34 cellular contexts compared by ENCODE assay signal in the genomic region with DNA sequence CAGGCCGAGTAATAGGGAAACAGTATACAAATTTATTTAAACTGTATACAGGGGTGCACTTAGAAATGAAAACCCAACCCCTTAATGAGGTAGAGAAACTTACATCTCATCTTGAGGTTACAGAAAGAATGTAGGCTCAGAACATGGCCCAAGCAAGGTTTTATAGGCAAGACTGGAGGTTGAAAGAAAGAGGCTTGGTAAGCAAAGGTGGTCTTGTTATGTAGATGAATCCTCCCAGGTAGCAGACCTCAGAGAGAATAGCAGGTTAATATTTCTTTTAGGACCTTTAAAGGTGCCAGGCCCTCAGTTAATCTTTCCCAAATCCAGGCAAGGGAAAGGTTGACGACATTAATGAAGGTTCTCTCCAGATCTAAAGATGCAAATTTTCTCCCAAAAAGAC.
"Had no signal": no experiment of that assay in that cellular context is flagged by ENCODE, and none has a peak within 500 bp of the region (broad histone marks: within the 10 kb centered on the region; RNA-seq: fewer than 3 reads in every experiment).

No MANE protein-coding gene starts in this region.

- H3K36me3 ChIP-seq: ascending aorta, breast epithelium, cardiac muscle cell, esophagus muscularis mucosa, gastrocnemius medialis, WERI-Rb-1 had no signal

- H3K4me1 ChIP-seq: ascending aorta, breast epithelium, esophagus muscularis mucosa, foreskin keratinocyte, gastrocnemius medialis had no signal

- H3K27me3 ChIP-seq: ascending aorta, breast epithelium, cardiac muscle cell, dorsolateral prefrontal cortex, esophagus muscularis mucosa, foreskin keratinocyte, gastrocnemius medialis had no signal

- H3K27ac ChIP-seq: ascending aorta, breast epithelium, cardiac muscle cell, coronary artery, dorsolateral prefrontal cortex, esophagus muscularis mucosa, foreskin keratinocyte, gastrocnemius medialis, WERI-Rb-1 had no signal

- H3K4me1 Mint-ChIP-seq: activated CD4-positive, alpha-beta memory T cell treated with anti-CD3 and anti-CD28 coated beads, Interleukin-2, amount 10 ng/mL, durations not matched to agents 7 days and 5 days; activated CD4-positive, alpha-beta T cell treated with anti-CD3 and anti-CD28 coated beads for 36 hours; activated CD4-positive, alpha-beta T cell treated with anti-CD3 and anti-CD28 coated beads, Interleukin-2, amount 10 ng/mL, durations not matched to agents 24 days and 14 days; activated naive CD4-positive, alpha-beta T cell treated with anti-CD3 and anti-CD28 coated beads, Interleukin-2, amount 10 ng/mL, durations not matched to agents 7 days and 5 days; activated naive CD8-positive, alpha-beta T cell treated with anti-CD3 and anti-CD28 coated beads, Interleukin-2, amount 10 ng/mL, durations not matched to agents 7 days and 5 days; T-helper 17 cell had no signal

- DNase-seq: activated CD4-positive, alpha-beta memory T cell treated with anti-CD3 and anti-CD28 coated beads, Interleukin-2, amount 10 ng/mL, durations not matched to agents 7 days and 5 days; activated CD4-positive, alpha-beta T cell treated with anti-CD3 and anti-CD28 coated beads for 36 hours; activated CD4-positive, alpha-beta T cell treated with anti-CD3 and anti-CD28 coated beads, Interleukin-2, amount 10 ng/mL, durations not matched to agents 24 days and 14 days; activated CD4-positive, CD25-positive, alpha-beta regulatory T cell; activated CD4-positive, CD25-positive, alpha-beta regulatory T cell treated with anti-CD3 and anti-CD28 coated beads, Interleukin-2, amount 50 U/mL, for 72 hours; activated CD8-positive, alpha-beta memory T cell treated with anti-CD3 and anti-CD28 coated beads, Interleukin-2, amount 50 U/mL, for 48 hours; activated gamma-delta T cell; activated naive CD4-positive, alpha-beta T cell; activated naive CD4-positive, alpha-beta T cell treated with anti-CD3 and anti-CD28 coated beads, Interleukin-2, amount 10 ng/mL, durations not matched to agents 7 days and 5 days; activated naive CD8-positive, alpha-beta T cell treated with anti-CD3 and anti-CD28 coated beads, Interleukin-2, amount 10 ng/mL, durations not matched to agents 7 days and 5 days; activated T-cell treated with anti-CD3 and anti-CD28 coated beads for 4 hours; activated T-cell treated with anti-CD3 and anti-CD28 coated beads, Interleukin-2, amount 50 U/mL, for 24 hours; activated T-cell treated with anti-CD3 and anti-CD28 coated beads, Interleukin-2, amount 50 U/mL, for 72 hours; central memory CD4-positive, alpha-beta T cell; cerebellar nuclear complex; dorsolateral prefrontal cortex; effector memory CD8-positive, alpha-beta T cell; erythroblast; foreskin keratinocyte; gastrocnemius medialis; head of caudate nucleus; T-helper 1 cell; T-helper 17 cell; T1000; WERI-Rb-1 had no signal

- H3K27me3 Mint-ChIP-seq: activated CD4-positive, alpha-beta memory T cell treated with anti-CD3 and anti-CD28 coated beads, Interleukin-2, amount 10 ng/mL, durations not matched to agents 7 days and 5 days; activated CD4-positive, alpha-beta T cell treated with anti-CD3 and anti-CD28 coated beads for 36 hours; activated CD4-positive, alpha-beta T cell treated with anti-CD3 and anti-CD28 coated beads, Interleukin-2, amount 10 ng/mL, durations not matched to agents 24 days and 14 days; activated naive CD4-positive, alpha-beta T cell treated with anti-CD3 and anti-CD28 coated beads, Interleukin-2, amount 10 ng/mL, durations not matched to agents 7 days and 5 days; activated naive CD8-positive, alpha-beta T cell treated with anti-CD3 and anti-CD28 coated beads, Interleukin-2, amount 10 ng/mL, durations not matched to agents 7 days and 5 days; activated T-cell treated with anti-CD3 and anti-CD28 coated beads, Interleukin-2, amount 50 U/mL, for 24 hours; brain; dendritic cell treated with granulocyte-macrophage colony-stimulating factor and Interleukin-4, amounts not matched to agents 40 ng/mL and 50 ng/mL, for 4 days; effector memory CD8-positive, alpha-beta T cell; T-helper 17 cell had no signal

- ATAC-seq: activated CD4-positive, alpha-beta T cell treated with anti-CD3 and anti-CD28 coated beads for 36 hours; activated naive CD4-positive, alpha-beta T cell treated with anti-CD3 and anti-CD28 coated beads, Interleukin-2, amount 50 U/mL, for 72 hours; activated T-cell treated with anti-CD3 and anti-CD28 coated beads, Interleukin-2, amount 50 U/mL, for 72 hours; effector memory CD8-positive, alpha-beta T cell; foreskin keratinocyte; gastrocnemius medialis; T-helper 17 cell had no signal

- H3K27ac Mint-ChIP-seq: activated CD4-positive, alpha-beta memory T cell treated with anti-CD3 and anti-CD28 coated beads, Interleukin-2, amount 10 ng/mL, durations not matched to agents 7 days and 5 days; activated CD4-positive, alpha-beta T cell treated with anti-CD3 and anti-CD28 coated beads for 36 hours; activated CD4-positive, alpha-beta T cell treated with anti-CD3 and anti-CD28 coated beads, Interleukin-2, amount 10 ng/mL, durations not matched to agents 24 days and 14 days; activated naive CD4-positive, alpha-beta T cell treated with anti-CD3 and anti-CD28 coated beads, Interleukin-2, amount 10 ng/mL, durations not matched to agents 7 days and 5 days; activated naive CD4-positive, alpha-beta T cell treated with anti-CD3 and anti-CD28 coated beads, Interleukin-2, amount 50 U/mL, for 72 hours; activated naive CD8-positive, alpha-beta T cell treated with anti-CD3 and anti-CD28 coated beads, Interleukin-2, amount 10 ng/mL, durations not matched to agents 7 days and 5 days; activated T-cell treated with anti-CD3 and anti-CD28 coated beads, Interleukin-2, amount 50 U/mL, for 24 hours; activated T-cell treated with anti-CD3 and anti-CD28 coated beads, Interleukin-2, amount 50 U/mL, for 72 hours; brain; dendritic cell treated with granulocyte-macrophage colony-stimulating factor and Interleukin-4, amounts not matched to agents 40 ng/mL and 50 ng/mL, for 4 days; effector memory CD8-positive, alpha-beta T cell; T-helper 17 cell; T-helper 2 cell treated with Interferon-gamma antibody and Interleukin-4, amounts not matched to agents 5 μg/mL and 100 μg/mL, for 36 hours had no signal

- H3K36me3 Mint-ChIP-seq: activated naive CD4-positive, alpha-beta T cell treated with anti-CD3 and anti-CD28 coated beads, Interleukin-2, amount 10 ng/mL, durations not matched to agents 7 days and 5 days; activated naive CD4-positive, alpha-beta T cell treated with anti-CD3 and anti-CD28 coated beads, Interleukin-2, amount 50 U/mL, for 72 hours; activated naive CD8-positive, alpha-beta T cell treated with anti-CD3 and anti-CD28 coated beads, Interleukin-2, amount 10 ng/mL, durations not matched to agents 7 days and 5 days; brain had no signal

- H3K4me3 ChIP-seq: ascending aorta, breast epithelium, cardiac muscle cell, coronary artery, dorsolateral prefrontal cortex, esophagus muscularis mucosa, gastrocnemius medialis had no signal

- H3K4me3 Mint-ChIP-seq: activated CD4-positive, alpha-beta memory T cell treated with anti-CD3 and anti-CD28 coated beads, Interleukin-2, amount 10 ng/mL, durations not matched to agents 7 days and 5 days; activated CD4-positive, alpha-beta T cell treated with anti-CD3 and anti-CD28 coated beads for 36 hours; activated CD4-positive, alpha-beta T cell treated with anti-CD3 and anti-CD28 coated beads, Interleukin-2, amount 10 ng/mL, durations not matched to agents 24 days and 14 days; activated naive CD4-positive, alpha-beta T cell treated with anti-CD3 and anti-CD28 coated beads, Interleukin-2, amount 10 ng/mL, durations not matched to agents 7 days and 5 days; activated naive CD8-positive, alpha-beta T cell treated with anti-CD3 and anti-CD28 coated beads, Interleukin-2, amount 10 ng/mL, durations not matched to agents 7 days and 5 days; activated T-cell treated with anti-CD3 and anti-CD28 coated beads, Interleukin-2, amount 50 U/mL, for 24 hours; activated T-cell treated with anti-CD3 and anti-CD28 coated beads, Interleukin-2, amount 50 U/mL, for 72 hours; brain; dendritic cell treated with granulocyte-macrophage colony-stimulating factor and Interleukin-4, amounts not matched to agents 40 ng/mL and 50 ng/mL, for 4 days; effector memory CD8-positive, alpha-beta T cell; T-helper 17 cell; T-helper 2 cell treated with Interferon-gamma antibody and Interleukin-4, amounts not matched to agents 5 μg/mL and 100 μg/mL, for 36 hours had no signal

- H3K9me3 ChIP-seq: ascending aorta, gastrocnemius medialis had no signal
